ENCODE assay signal across 8 cellular contexts in the genomic region with DNA sequence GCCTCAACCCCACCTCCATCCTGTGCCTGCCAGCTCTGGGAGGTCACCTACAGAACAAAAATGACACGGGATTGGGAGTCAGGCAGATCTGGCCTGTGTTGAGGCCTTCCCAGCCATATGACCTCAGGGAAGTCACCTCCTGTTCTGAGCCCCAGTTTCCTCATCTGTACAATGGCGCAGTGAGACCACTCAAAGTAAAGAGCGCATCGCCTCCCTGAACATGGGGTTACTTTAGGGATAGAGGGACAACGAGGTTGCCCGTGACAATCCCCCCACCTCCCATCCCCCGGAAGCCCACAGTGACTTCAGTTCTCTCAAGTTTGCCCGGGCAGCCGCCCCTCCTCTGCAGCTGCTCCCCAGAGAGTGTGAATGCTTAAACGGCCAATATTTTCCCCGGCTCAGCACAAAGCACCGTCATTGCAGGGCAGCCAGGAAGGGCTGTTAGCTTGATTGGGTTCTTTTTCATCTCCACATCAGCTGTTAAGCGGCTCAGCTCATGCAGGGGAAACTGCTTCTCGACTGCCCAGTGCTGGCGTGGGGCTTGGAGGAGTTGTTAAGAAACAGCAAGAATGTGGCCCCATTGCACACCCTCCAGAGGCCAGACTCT.
DNase-seq lines count a peak whose midpoint lies in the region; FAIRE-seq and TF ChIP-seq lines count a peak whose summit lies in the region.

No MANE protein-coding gene starts in this region.

- H3K36me3 ChIP-seq in kidney (ENCODE audit: control insufficient read depth in 1 of 2, insufficient read depth in 2 of 2, low read length in 2 of 2) (no peaks in the 10 kb centered on the region), brain microvascular endothelial cell (replicated peaks) (no peaks in the 10 kb centered on the region)

- H3K4me1 ChIP-seq in kidney (ENCODE audit: control insufficient read depth in 1 of 2, insufficient read depth in 1 of 2, low read depth in 1 of 2, low read length in 2 of 2) = peaks cover 5 to 19% of the 10 kb centered on the region in 2 donors

- H3K4me1 Mint-ChIP-seq in activated CD4-positive, alpha-beta T cell treated with anti-CD3 and anti-CD28 coated beads, Interleukin-2, amount 10 ng/mL, durations not matched to agents 24 days and 14 days = peaks cover 22% of the 10 kb centered on the region
- peaks cover 33% of the 10 kb centered on the region for H3K4me1 Mint-ChIP-seq in activated naive CD8-positive, alpha-beta T cell treated with anti-CD3 and anti-CD28 coated beads for 36 hours

- no peak for TF ChIP-seq CTCF in kidney (IDR thresholded peaks at IDR 0.05; ENCODE audit: borderline replicate concordance, extremely low read depth, insufficient read depth)
- TF ChIP-seq CTCF in brain microvascular endothelial cell (IDR thresholded peaks at IDR 0.05; ENCODE audit: low read depth, low read length, missing control alignments) = no peak

- DNase-seq in activated CD4-positive, alpha-beta T cell treated with anti-CD3 and anti-CD28 coated beads, Interleukin-2, amount 10 ng/mL, durations not matched to agents 24 days and 14 days = peak; percentile 63
- DNase-seq in activated CD4-positive, alpha-beta T cell treated with anti-CD3 and anti-CD28 coated beads for 4 hours = no peak
- peak; percentile 8 for DNase-seq in activated naive CD8-positive, alpha-beta T cell treated with anti-CD3 and anti-CD28 coated beads for 36 hours
- DNase-seq in kidney (peak; percentile 63), substantia nigra (lab: John Stamatoyannopoulos, UW) (peak in 27 of 49 donors; percentile 17 to 64 (median 37)), CD1c-positive myeloid dendritic cell (ENCODE audit: extremely low spot score) (no peak), urothelium cell line (ENCODE audit: low spot score) (no peak), brain microvascular endothelial cell (no peak)

- peaks cover 7% of the 10 kb centered on the region for H3K27me3 Mint-ChIP-seq in activated CD4-positive, alpha-beta T cell treated with anti-CD3 and anti-CD28 coated beads, Interleukin-2, amount 10 ng/mL, durations not matched to agents 24 days and 14 days
- peaks cover 7% of the 10 kb centered on the region for H3K27me3 Mint-ChIP-seq in activated naive CD8-positive, alpha-beta T cell treated with anti-CD3 and anti-CD28 coated beads for 36 hours

- no peak overlapping the region for H3K9ac ChIP-seq in kidney (ENCODE audit: low read length in 2 of 2)

- no peak for FAIRE-seq in kidney (lab: Jason Lieb, UNC)
- FAIRE-seq in urothelium cell line (lab: Jason Lieb, UNC) = no peak

- H3K4me3 ChIP-seq in kidney (ENCODE audit: low read length in 2 of 2) (no peak overlapping the region), brain microvascular endothelial cell (ENCODE audit: low read depth, low read length) (no peak overlapping the region)

- no peak overlapping the region for H3K27ac Mint-ChIP-seq in activated CD4-positive, alpha-beta T cell treated with anti-CD3 and anti-CD28 coated beads, Interleukin-2, amount 10 ng/mL, durations not matched to agents 24 days and 14 days
- H3K27ac Mint-ChIP-seq in activated naive CD8-positive, alpha-beta T cell treated with anti-CD3 and anti-CD28 coated beads for 36 hours = no peak overlapping the region

- H3K27me3 ChIP-seq in brain microvascular endothelial cell (replicated peaks) = no peaks in the 10 kb centered on the region

- H3K27ac ChIP-seq in kidney (ENCODE audit: low read depth in 2 of 2, low read length in 2 of 2) (peak overlapping the region; percentile 45 to 49), substantia nigra (ENCODE audit: low read depth, low read length, poor library complexity, severe bottlenecking) (no peak overlapping the region), brain microvascular endothelial cell (no peak overlapping the region)

- intact Hi-C loops in activated CD4-positive, alpha-beta T cell treated with anti-CD3 and anti-CD28 coated beads, Interleukin-2, amount 10 ng/mL, durations not matched to agents 24 days and 14 days (cut with micrococcal nuclease) = no loop called here
- intact Hi-C loops in kidney (cut with DNase I) = no loop called here

- no peaks in the 10 kb centered on the region for H3K36me3 Mint-ChIP-seq in activated CD4-positive, alpha-beta T cell treated with anti-CD3 and anti-CD28 coated beads, Interleukin-2, amount 10 ng/mL, durations not matched to agents 24 days and 14 days (ENCODE audit: low read depth)
- H3K36me3 Mint-ChIP-seq in activated naive CD8-positive, alpha-beta T cell treated with anti-CD3 and anti-CD28 coated beads for 36 hours = peaks cover 2% of the 10 kb centered on the region

- in situ Hi-C loops in brain microvascular endothelial cell (cut with HindIII; ENCODE audit: low pct_ligation_motif_present, low sequenced_read_pairs) = no loop called here

- H3K9me3 ChIP-seq in kidney (ENCODE audit: control insufficient read depth in 1 of 2, low read length in 2 of 2) = peaks cover 0 to 6% of the 10 kb centered on the region in 2 donors

- H3K9me3 Mint-ChIP-seq in activated CD4-positive, alpha-beta T cell treated with anti-CD3 and anti-CD28 coated beads, Interleukin-2, amount 10 ng/mL, durations not matched to agents 24 days and 14 days = peaks cover 10% of the 10 kb centered on the region
- H3K9me3 Mint-ChIP-seq in activated naive CD8-positive, alpha-beta T cell treated with anti-CD3 and anti-CD28 coated beads for 36 hours = peaks cover 3% of the 10 kb centered on the region

- H3K4me3 Mint-ChIP-seq in activated CD4-positive, alpha-beta T cell treated with anti-CD3 and anti-CD28 coated beads, Interleukin-2, amount 10 ng/mL, durations not matched to agents 24 days and 14 days = peak overlapping the region; percentile 19
- no peak overlapping the region for H3K4me3 Mint-ChIP-seq in activated naive CD8-positive, alpha-beta T cell treated with anti-CD3 and anti-CD28 coated beads for 36 hours

Comparison
In these comparisons a context has a peak if more than half of its experiments do, and no peak if none do; other contexts are left out.
1. DNase-seq: peak in activated CD4-positive, alpha-beta T cell treated with anti-CD3 and anti-CD28 coated beads, Interleukin-2, amount 10 ng/mL, durations not matched to agents 24 days and 14 days (single experiment), activated naive CD8-positive, alpha-beta T cell treated with anti-CD3 and anti-CD28 coated beads for 36 hours (single experiment), kidney (single experiment) and substantia nigra (27 of 49); none in activated CD4-positive, alpha-beta T cell treated with anti-CD3 and anti-CD28 coated beads for 4 hours (0 of 2), CD1c-positive myeloid dendritic cell (single experiment), urothelium cell line (single experiment) and brain microvascular endothelial cell (single experiment).
2. H3K27ac ChIP-seq: peak in kidney (2 of 2); none in substantia nigra (single experiment) and brain microvascular endothelial cell (single experiment).